ENCODE assay signal across 1 cellular context in the genomic region with DNA sequence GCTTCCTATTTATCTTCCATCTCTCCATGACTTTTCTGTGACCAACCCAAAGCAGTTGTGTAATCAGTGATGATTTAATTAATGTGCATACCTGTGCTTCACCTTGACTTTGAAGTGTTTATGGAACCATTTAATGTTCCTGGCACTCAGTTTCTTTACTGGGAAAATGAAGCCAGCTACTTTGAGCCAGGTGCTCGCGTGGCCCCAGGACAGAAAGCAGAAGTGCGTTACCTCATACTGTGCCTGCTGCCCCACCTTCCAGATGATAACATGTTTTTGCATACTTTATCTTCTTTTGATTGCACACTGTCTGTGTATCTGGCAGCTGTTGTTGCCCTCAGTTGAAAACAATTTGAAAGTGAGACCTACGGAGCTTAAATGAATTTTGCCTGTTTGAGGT.
TF ChIP-seq lines count a peak whose summit lies in the region.

No MANE protein-coding gene starts in this region.

TF ChIP-seq in GM12878, 131 proteins besides CTCF, POLR2A, EP300 and RAD21 (continued from another document):
- peak; percentile 94 for TF ChIP-seq SPI1 (IDR thresholded peaks at IDR 0.05; ENCODE audit: borderline replicate concordance, insufficient read depth, low read depth, low read length)
TF ChIP-seq in GM12878: peak in this region for 10.
